In genomic region chr15:96360581-96361308, GRCh38 we compare ENCODE assay signal across 3 cellular contexts.
TF ChIP-seq lines count a peak whose summit lies in the region.

No MANE protein-coding gene starts in this region.

TF ChIP-seq in SK-N-SH, 30 proteins besides CTCF, POLR2A, EP300 and RAD21:
- TF ChIP-seq MEF2A (IDR thresholded peaks at IDR 0.05; ENCODE audit: borderline replicate concordance, low read depth) (no peak), NFIC (IDR thresholded peaks at IDR 0.05; ENCODE audit: borderline replicate concordance) (no peak), FOSL2 (IDR thresholded peaks at IDR 0.05; ENCODE audit: borderline replicate concordance, low read depth) (no peak), SMC3 (IDR thresholded peaks at IDR 0.05; ENCODE audit: low read depth, low read length) (no peak), PBX3 (IDR thresholded peaks at IDR 0.05) (no peak), MXI1 (IDR thresholded peaks at IDR 0.05; ENCODE audit: low read depth, low read length) (no peak), TEAD4 (IDR thresholded peaks at IDR 0.05; ENCODE audit: borderline replicate concordance, insufficient read depth) (no peak), TCF12 (IDR thresholded peaks at IDR 0.05) (no peak), TAF1 (IDR thresholded peaks at IDR 0.05; ENCODE audit: borderline replicate concordance, low read depth, low read length) (no peak)
- TF ChIP-seq, protein P1, sequence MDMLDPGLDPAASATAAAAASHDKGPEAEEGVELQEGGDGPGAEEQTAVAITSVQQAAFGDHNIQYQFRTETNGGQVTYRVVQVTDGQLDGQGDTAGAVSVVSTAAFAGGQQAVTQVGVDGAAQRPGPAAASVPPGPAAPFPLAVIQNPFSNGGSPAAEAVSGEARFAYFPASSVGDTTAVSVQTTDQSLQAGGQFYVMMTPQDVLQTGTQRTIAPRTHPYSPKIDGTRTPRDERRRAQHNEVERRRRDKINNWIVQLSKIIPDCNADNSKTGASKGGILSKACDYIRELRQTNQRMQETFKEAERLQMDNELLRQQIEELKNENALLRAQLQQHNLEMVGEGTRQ (IDR thresholded peaks at IDR 0.05; ENCODE audit: borderline replicate concordance, low read depth, low read length), result no peak

TF ChIP-seq in SK-N-SH treated with all-trans-retinoic acid at 6 μM for 48 hours, 23 proteins besides CTCF, POLR2A, EP300 and RAD21:
- TF ChIP-seq, protein P2, sequence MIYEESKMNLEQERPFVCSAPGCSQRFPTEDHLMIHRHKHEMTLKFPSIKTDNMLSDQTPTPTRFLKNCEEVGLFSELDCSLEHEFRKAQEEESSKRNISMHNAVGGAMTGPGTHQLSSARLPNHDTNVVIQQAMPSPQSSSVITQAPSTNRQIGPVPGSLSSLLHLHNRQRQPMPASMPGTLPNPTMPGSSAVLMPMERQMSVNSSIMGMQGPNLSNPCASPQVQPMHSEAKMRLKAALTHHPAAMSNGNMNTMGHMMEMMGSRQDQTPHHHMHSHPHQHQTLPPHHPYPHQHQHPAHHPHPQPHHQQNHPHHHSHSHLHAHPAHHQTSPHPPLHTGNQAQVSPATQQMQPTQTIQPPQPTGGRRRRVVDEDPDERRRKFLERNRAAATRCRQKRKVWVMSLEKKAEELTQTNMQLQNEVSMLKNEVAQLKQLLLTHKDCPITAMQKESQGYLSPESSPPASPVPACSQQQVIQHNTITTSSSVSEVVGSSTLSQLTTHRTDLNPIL (CRISPR knock-in tag; IDR thresholded peaks at IDR 0.05; ENCODE audit: low read depth), result no peak
- TF ChIP-seq BACH2 (CRISPR knock-in tag; IDR thresholded peaks at IDR 0.05; ENCODE audit: borderline replicate concordance) (no peak), TOX (CRISPR knock-in tag; IDR thresholded peaks at IDR 0.05; ENCODE audit: borderline replicate concordance) (no peak), ZNF70 (CRISPR knock-in tag; IDR thresholded peaks at IDR 0.05) (no peak), ISL1 (CRISPR knock-in tag; IDR thresholded peaks at IDR 0.05) (no peak), SNAI2 (CRISPR knock-in tag; IDR thresholded peaks at IDR 0.05) (no peak), ZNF8 (CRISPR knock-in tag; IDR thresholded peaks at IDR 0.05) (no peak), TCF4 (CRISPR knock-in tag; IDR thresholded peaks at IDR 0.05; ENCODE audit: borderline replicate concordance) (no peak), ESRRG (CRISPR knock-in tag; IDR thresholded peaks at IDR 0.05) (no peak), PPARA (CRISPR knock-in tag; IDR thresholded peaks at IDR 0.05; ENCODE audit: borderline replicate concordance) (no peak), ZFP30 (CRISPR knock-in tag; IDR thresholded peaks at IDR 0.05) (no peak), RARB (CRISPR knock-in tag; IDR thresholded peaks at IDR 0.05) (no peak), ZFP3 (CRISPR knock-in tag; IDR thresholded peaks at IDR 0.05) (no peak), CSDC2 (CRISPR knock-in tag; IDR thresholded peaks at IDR 0.05) (no peak), GLIS3 (CRISPR knock-in tag; IDR thresholded peaks at IDR 0.05) (no peak), ARNTL (CRISPR knock-in tag; IDR thresholded peaks at IDR 0.05; ENCODE audit: borderline replicate concordance, low read depth) (no peak), ZC3H10 (CRISPR knock-in tag; IDR thresholded peaks at IDR 0.05) (no peak)
- TF ChIP-seq, protein P3, sequence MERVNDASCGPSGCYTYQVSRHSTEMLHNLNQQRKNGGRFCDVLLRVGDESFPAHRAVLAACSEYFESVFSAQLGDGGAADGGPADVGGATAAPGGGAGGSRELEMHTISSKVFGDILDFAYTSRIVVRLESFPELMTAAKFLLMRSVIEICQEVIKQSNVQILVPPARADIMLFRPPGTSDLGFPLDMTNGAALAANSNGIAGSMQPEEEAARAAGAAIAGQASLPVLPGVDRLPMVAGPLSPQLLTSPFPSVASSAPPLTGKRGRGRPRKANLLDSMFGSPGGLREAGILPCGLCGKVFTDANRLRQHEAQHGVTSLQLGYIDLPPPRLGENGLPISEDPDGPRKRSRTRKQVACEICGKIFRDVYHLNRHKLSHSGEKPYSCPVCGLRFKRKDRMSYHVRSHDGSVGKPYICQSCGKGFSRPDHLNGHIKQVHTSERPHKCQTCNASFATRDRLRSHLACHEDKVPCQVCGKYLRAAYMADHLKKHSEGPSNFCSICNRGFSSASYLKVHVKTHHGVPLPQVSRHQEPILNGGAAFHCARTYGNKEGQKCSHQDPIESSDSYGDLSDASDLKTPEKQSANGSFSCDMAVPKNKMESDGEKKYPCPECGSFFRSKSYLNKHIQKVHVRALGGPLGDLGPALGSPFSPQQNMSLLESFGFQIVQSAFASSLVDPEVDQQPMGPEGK (CRISPR knock-in tag; IDR thresholded peaks at IDR 0.05; ENCODE audit: borderline replicate concordance), result no peak
- TF ChIP-seq, protein P4, sequence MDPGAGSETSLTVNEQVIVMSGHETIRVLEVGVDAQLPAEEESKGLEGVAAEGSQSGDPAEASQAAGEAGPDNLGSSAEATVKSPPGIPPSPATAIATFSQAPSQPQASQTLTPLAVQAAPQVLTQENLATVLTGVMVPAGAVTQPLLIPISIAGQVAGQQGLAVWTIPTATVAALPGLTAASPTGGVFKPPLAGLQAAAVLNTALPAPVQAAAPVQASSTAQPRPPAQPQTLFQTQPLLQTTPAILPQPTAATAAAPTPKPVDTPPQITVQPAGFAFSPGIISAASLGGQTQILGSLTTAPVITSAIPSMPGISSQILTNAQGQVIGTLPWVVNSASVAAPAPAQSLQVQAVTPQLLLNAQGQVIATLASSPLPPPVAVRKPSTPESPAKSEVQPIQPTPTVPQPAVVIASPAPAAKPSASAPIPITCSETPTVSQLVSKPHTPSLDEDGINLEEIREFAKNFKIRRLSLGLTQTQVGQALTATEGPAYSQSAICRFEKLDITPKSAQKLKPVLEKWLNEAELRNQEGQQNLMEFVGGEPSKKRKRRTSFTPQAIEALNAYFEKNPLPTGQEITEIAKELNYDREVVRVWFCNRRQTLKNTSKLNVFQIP (CRISPR knock-in tag; IDR thresholded peaks at IDR 0.05; ENCODE audit: borderline replicate concordance, low read depth), result no peak
- TF ChIP-seq, protein P5, sequence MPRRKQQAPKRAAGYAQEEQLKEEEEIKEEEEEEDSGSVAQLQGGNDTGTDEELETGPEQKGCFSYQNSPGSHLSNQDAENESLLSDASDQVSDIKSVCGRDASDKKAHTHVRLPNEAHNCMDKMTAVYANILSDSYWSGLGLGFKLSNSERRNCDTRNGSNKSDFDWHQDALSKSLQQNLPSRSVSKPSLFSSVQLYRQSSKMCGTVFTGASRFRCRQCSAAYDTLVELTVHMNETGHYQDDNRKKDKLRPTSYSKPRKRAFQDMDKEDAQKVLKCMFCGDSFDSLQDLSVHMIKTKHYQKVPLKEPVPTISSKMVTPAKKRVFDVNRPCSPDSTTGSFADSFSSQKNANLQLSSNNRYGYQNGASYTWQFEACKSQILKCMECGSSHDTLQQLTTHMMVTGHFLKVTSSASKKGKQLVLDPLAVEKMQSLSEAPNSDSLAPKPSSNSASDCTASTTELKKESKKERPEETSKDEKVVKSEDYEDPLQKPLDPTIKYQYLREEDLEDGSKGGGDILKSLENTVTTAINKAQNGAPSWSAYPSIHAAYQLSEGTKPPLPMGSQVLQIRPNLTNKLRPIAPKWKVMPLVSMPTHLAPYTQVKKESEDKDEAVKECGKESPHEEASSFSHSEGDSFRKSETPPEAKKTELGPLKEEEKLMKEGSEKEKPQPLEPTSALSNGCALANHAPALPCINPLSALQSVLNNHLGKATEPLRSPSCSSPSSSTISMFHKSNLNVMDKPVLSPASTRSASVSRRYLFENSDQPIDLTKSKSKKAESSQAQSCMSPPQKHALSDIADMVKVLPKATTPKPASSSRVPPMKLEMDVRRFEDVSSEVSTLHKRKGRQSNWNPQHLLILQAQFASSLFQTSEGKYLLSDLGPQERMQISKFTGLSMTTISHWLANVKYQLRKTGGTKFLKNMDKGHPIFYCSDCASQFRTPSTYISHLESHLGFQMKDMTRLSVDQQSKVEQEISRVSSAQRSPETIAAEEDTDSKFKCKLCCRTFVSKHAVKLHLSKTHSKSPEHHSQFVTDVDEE (CRISPR knock-in tag; IDR thresholded peaks at IDR 0.05), result no peak
TF ChIP-seq in SK-N-SH treated with all-trans-retinoic acid at 6 μM for 48 hours: peak in this region for 0.

TF ChIP-seq in H1, 55 proteins besides CTCF, POLR2A, EP300 and RAD21:
- TF ChIP-seq CREB1 (IDR thresholded peaks at IDR 0.05) (0 out of 2 replicates have a peak, but pooled peaks have one; percentile 46), POLR2AphosphoS5 (IDR thresholded peaks at IDR 0.05; ENCODE audit: low read depth, low read length) (no peak), JUN (IDR thresholded peaks at IDR 0.05; ENCODE audit: low read depth, low read length) (0 out of 2 replicates have a peak, but pooled peaks have one; percentile 4)
- TF ChIP-seq, protein P1 (IDR thresholded peaks at IDR 0.05; ENCODE audit: low read length), result no peak
TF ChIP-seq in H1: peak in this region for 2.
